Comparison of ENCODE assay signal across 11 cellular contexts in genomic region chr10:43452356-43452914, GRCh38. TPM values are rescaled to one million over a fixed set of nuclear protein-coding genes. Genes with fewer than 3 reads are reported as not detected.
DNase-seq lines count a peak whose midpoint lies in the region; ATAC-seq and TF ChIP-seq lines count a peak whose summit lies in the region.
"Had no signal": no experiment of that assay in that cellular context is flagged by ENCODE, and none has a peak within 500 bp of the region (broad histone marks: within the 10 kb centered on the region; RNA-seq: fewer than 3 reads in every experiment).

No MANE protein-coding gene starts in this region.

- H3K4me2 ChIP-seq in MM.1S (ENCODE audit: low read depth, low read length) (peak overlapping the region; percentile 84), smooth muscle cell (no peak overlapping the region)

- TF ChIP-seq CTCF in MM.1S (IDR thresholded peaks at IDR 0.05; ENCODE audit: low read length) (no peak), smooth muscle cell (IDR thresholded peaks at IDR 0.05; ENCODE audit: borderline replicate concordance, insufficient read depth, poor library complexity, severe bottlenecking) (no peak)

- peak overlapping the region; percentile 72 for H3K27ac Mint-ChIP-seq in dendritic cell treated with granulocyte-macrophage colony-stimulating factor and Interleukin-4, amounts not matched to agents 40 ng/mL and 50 ng/mL, for 4 days

- WGBS in smooth muscle cell (ENCODE audit: low lambda C conversion rate) = 92% methylated on average over 4 of the region's 4 CpGs

- no peaks in the 10 kb centered on the region for H3K9me2 ChIP-seq in MM.1S (replicated peaks; ENCODE audit: insufficient read depth, low read length)

- H4K20me1 ChIP-seq in MM.1S (ENCODE audit: insufficient read depth, low read length) (no peaks in the 10 kb centered on the region), smooth muscle cell (ENCODE audit: low read depth) (no peaks in the 10 kb centered on the region)

- H3K27me3 Mint-ChIP-seq in dendritic cell treated with granulocyte-macrophage colony-stimulating factor and Interleukin-4, amounts not matched to agents 40 ng/mL and 50 ng/mL, for 4 days = no peaks in the 10 kb centered on the region

- peaks cover 7% of the 10 kb centered on the region for H3K36me3 Mint-ChIP-seq in dendritic cell treated with granulocyte-macrophage colony-stimulating factor and Interleukin-4, amounts not matched to agents 40 ng/mL and 50 ng/mL, for 4 days (ENCODE audit: low read depth)

- intact Hi-C loops in dendritic cell treated with granulocyte-macrophage colony-stimulating factor and Interleukin-4, amounts not matched to agents 40 ng/mL and 50 ng/mL, for 4 days (cut with micrococcal nuclease) = no loop called here

- H3K27ac ChIP-seq in MM.1S (ENCODE audit: low read length) (peak overlapping the region; percentile 97), smooth muscle cell (ENCODE audit: low read depth) (peak overlapping the region; percentile 22)
- H3K27ac ChIP-seq: SJSA1 had no signal

- peaks cover 13% of the 10 kb centered on the region for H3K79me2 ChIP-seq in MM.1S (ENCODE audit: low read length)
- H3K79me2 ChIP-seq in smooth muscle cell (ENCODE audit: low read depth) = no peaks in the 10 kb centered on the region

- DNase-seq in MM.1S (peak; percentile 14), smooth muscle cell (lab: John Stamatoyannopoulos, UW; ENCODE audit: unreplicated experiment) (no peak), SHP77 (lab: John Stamatoyannopoulos, UW) (no peak), glomerular visceral epithelial cell (ENCODE audit: extremely low spot score) (no peak)
- no peak for DNase-seq in activated CD4-positive, CD25-positive, alpha-beta regulatory T cell treated with anti-CD3 and anti-CD28 coated beads, Interleukin-2, amount 50 U/mL, for 72 hours
- DNase-seq: dorsolateral prefrontal cortex, GDM1 had no signal

- peaks cover 41% of the 10 kb centered on the region for H3K4me1 Mint-ChIP-seq in dendritic cell treated with granulocyte-macrophage colony-stimulating factor and Interleukin-4, amounts not matched to agents 40 ng/mL and 50 ng/mL, for 4 days (ENCODE audit: low read depth)

- in situ Hi-C loops in GM18951 (cut with MboI; ENCODE audit: low sequenced_read_pairs, unreplicated experiment) = no loop called here

- H3K9ac ChIP-seq in MM.1S (ENCODE audit: low read length) = peak overlapping the region; percentile 67
- no peak overlapping the region for H3K9ac ChIP-seq in smooth muscle cell (ENCODE audit: low read depth)

- peaks cover 40% of the 10 kb centered on the region for H3F3A ChIP-seq in MM.1S (ENCODE audit: insufficient read depth, low read length)
- peaks cover 23% of the 10 kb centered on the region for H3F3A ChIP-seq in smooth muscle cell (ENCODE audit: low read depth)

- H3K9me3 ChIP-seq in MM.1S (replicated peaks; ENCODE audit: insufficient read depth, low read length) (no peaks in the 10 kb centered on the region), smooth muscle cell (replicated peaks; ENCODE audit: low read depth) (no peaks in the 10 kb centered on the region)
- H3K9me3 ChIP-seq: SJSA1 had no signal

- H3K4me1 ChIP-seq in MM.1S (ENCODE audit: low read length) (peaks cover 30% of the 10 kb centered on the region), smooth muscle cell (ENCODE audit: low read depth) (peaks cover 8% of the 10 kb centered on the region)

- H3K36me3 ChIP-seq in MM.1S (replicated peaks; ENCODE audit: insufficient read depth, low read length) (no peaks in the 10 kb centered on the region), smooth muscle cell (ENCODE audit: low read depth) (no peaks in the 10 kb centered on the region)
- H3K36me3 ChIP-seq: SJSA1 had no signal

- 0 out of 2 replicates have a peak overlapping the region, but pooled peaks have one; percentile 16 for H2AFZ ChIP-seq in MM.1S (ENCODE audit: low read length)
- H2AFZ ChIP-seq in smooth muscle cell (ENCODE audit: low read depth) = no peak overlapping the region

- H3K4me3 ChIP-seq in MM.1S (ENCODE audit: low read length) = peak overlapping the region; percentile 23; the same call in 1 of the 2 replicates
- H3K4me3 ChIP-seq in smooth muscle cell = no peak overlapping the region
- H3K4me3 ChIP-seq: dorsolateral prefrontal cortex, SJSA1 had no signal

- H3K27me3 ChIP-seq in MM.1S (replicated peaks; ENCODE audit: insufficient read depth, low read length) = no peaks in the 10 kb centered on the region
- no peaks in the 10 kb centered on the region for H3K27me3 ChIP-seq in smooth muscle cell (ENCODE audit: low read depth)
- H3K27me3 ChIP-seq: dorsolateral prefrontal cortex, SJSA1 had no signal

- no peaks in the 10 kb centered on the region for H3K9me3 Mint-ChIP-seq in dendritic cell treated with granulocyte-macrophage colony-stimulating factor and Interleukin-4, amounts not matched to agents 40 ng/mL and 50 ng/mL, for 4 days

- no peak overlapping the region for H3K4me3 Mint-ChIP-seq in dendritic cell treated with granulocyte-macrophage colony-stimulating factor and Interleukin-4, amounts not matched to agents 40 ng/mL and 50 ng/mL, for 4 days

- ATAC-seq in HG03571 (IDR thresholded peaks at IDR 0.05; ENCODE audit: unreplicated experiment) = no peak

- TF ChIP-seq POLR2A in GM18951 (IDR thresholded peaks at IDR 0.05; ENCODE audit: extremely low read depth, insufficient read depth, insufficient read length) = peak; percentile 1

RNA-seq across cellular contexts. Expression of gene ZNF487, which starts 15.5 kb away (rescaled TPM):
- 6.4 and 9.6 TPM in 2 replicates for total RNA-seq in smooth muscle cell
- 4.6 and 5.1 TPM in 2 replicates for polyA plus RNA-seq in smooth muscle cell

RNA-seq across cellular contexts. Expression of gene HNRNPF, which starts 43.4 kb away (rescaled TPM):
- 112 and 119 TPM in 2 replicates for total RNA-seq in smooth muscle cell
- 71.9 and 83.9 TPM in 2 replicates for polyA plus RNA-seq in smooth muscle cell
